12 cellular contexts compared by ENCODE assay signal in the genomic region with DNA sequence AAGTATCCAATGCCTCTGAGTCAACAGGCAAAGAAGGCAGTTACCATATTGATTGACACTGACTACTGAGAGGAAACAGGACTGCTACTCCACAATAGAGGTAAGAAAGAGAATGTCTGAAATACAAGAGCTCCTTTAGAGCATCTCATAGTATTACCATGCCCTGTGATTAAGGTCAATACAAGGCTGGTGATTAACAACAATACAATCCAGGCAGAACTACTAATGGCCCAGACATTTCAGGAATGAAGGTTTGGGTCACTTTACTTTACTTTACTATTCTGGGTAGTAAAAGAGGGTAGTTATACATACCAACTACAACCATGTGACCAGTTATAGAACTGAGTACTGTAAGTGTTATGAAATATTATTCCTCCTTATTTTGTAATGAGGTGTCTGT. TPM values are rescaled to one million over a fixed set of nuclear protein-coding genes. Genes with fewer than 3 reads are reported as not detected.
DNase-seq lines count a peak whose midpoint lies in the region; TF ChIP-seq lines count a peak whose summit lies in the region.
"Had no signal": no experiment of that assay in that cellular context is flagged by ENCODE, and none has a peak within 500 bp of the region (broad histone marks: within the 10 kb centered on the region; RNA-seq: fewer than 3 reads in every experiment).

No MANE protein-coding gene starts in this region.

- no peaks in the 10 kb centered on the region for H3K9me2 ChIP-seq in PC-9 (ENCODE audit: insufficient read depth)

- no peaks in the 10 kb centered on the region for H4K20me1 ChIP-seq in PC-9 (ENCODE audit: insufficient read depth)

- peak overlapping the region; percentile 32; the same call in 1 of the 2 replicates for H3K27ac ChIP-seq in PC-9

- POLR2A ChIA-PET in PC-9 (lab: Charles Lee; ENCODE audit: unreplicated experiment) = interaction anchor here (0.6 kb wide), 1 partner anchor 312 kb away, joined by 4 read pairs; no protein-coding TSS in a partner anchor

- H3K79me2 ChIP-seq in PC-9 (ENCODE audit: low read depth) = no peaks in the 10 kb centered on the region

- intact Hi-C loops in PC-9 (cut with micrococcal nuclease; ENCODE audit: unreplicated experiment) = loop anchor here (5.0 kb wide), 1 partner anchor 42 kb away; the partner anchor contains the start of gene BRWD3

- no peaks in the 10 kb centered on the region for H3K36me3 ChIP-seq in PC-9 (ENCODE audit: low read depth)

- H3K4me1 ChIP-seq in PC-9 (replicated peaks; ENCODE audit: insufficient read depth) = peaks cover 14% of the 10 kb centered on the region

- BruUV-seq in PC-9 (replicated peaks; lab: Mats Ljungman, UMichigan) = no TSS peak

- no peak overlapping the region for H2AFZ ChIP-seq in PC-9

- TF ChIP-seq CTCF in PC-9 (conservative IDR thresholded peaks at IDR 0.05) = no peak
- TF ChIP-seq CTCF in epithelial cell of proximal tubule (conservative IDR thresholded peaks at IDR 0.05; ENCODE audit: low read depth, low read length) = no peak

- DNase-seq in GM04503 (ENCODE audit: low read depth) = peak; percentile 75
- peak; percentile 0 to 63 for DNase-seq in PC-9
- peak; percentile 73 for DNase-seq in epithelial cell of proximal tubule (ENCODE audit: low read depth)
- DNase-seq in renal cortical epithelial cell (ENCODE audit: low read depth) = peak; percentile 90
- no peak for DNase-seq in NK-92 treated with Interleukin-12 subunit alpha and Interleukin-12 subunit beta, amount 100 ng/mL, for 24 hours (lab: John Stamatoyannopoulos, UW)
- DNase-seq in NCI-H128 (lab: John Stamatoyannopoulos, UW; ENCODE audit: unreplicated experiment) = no peak
- no peak for DNase-seq in stimulated activated CD4-positive, alpha-beta T cell treated with anti-CD3 and anti-CD28 coated beads, Interleukin-15, amount 100 ng/mL, for 24 hours
- DNase-seq in NCI-H82 (lab: John Stamatoyannopoulos, UW) = no peak
- DNase-seq: activated CD8-positive, alpha-beta T cell treated with anti-CD3 and anti-CD28 coated beads, Interleukin-2, amount 10 ng/mL, durations not matched to agents 7 days and 5 days; islet precursor cell; KG1; NCI-H446 had no signal

- no peaks in the 10 kb centered on the region for H3K27me3 ChIP-seq in PC-9 (ENCODE audit: insufficient read depth, low read depth)

- H3K4me3 ChIP-seq in PC-9 = no peak overlapping the region
- H3K4me3 ChIP-seq in epithelial cell of proximal tubule (ENCODE audit: low read depth, low read length) = no peak overlapping the region

- CTCF ChIA-PET in PC-9 (lab: Charles Lee) = no interaction called here

- H3F3A ChIP-seq in PC-9 (ENCODE audit: insufficient read depth, low read depth) = no peaks in the 10 kb centered on the region; the same call in 1 of the 2 replicates

- no peaks in the 10 kb centered on the region; the same call in 1 of the 2 replicates for H3K9me3 ChIP-seq in PC-9 (ENCODE audit: insufficient read depth, low read depth)

- H3K4me2 ChIP-seq in PC-9 = 0 out of 2 replicates have a peak overlapping the region, but pooled peaks have one; percentile 10

RNA-seq across cellular contexts. Expression of gene BRWD3, which starts 44.5 kb away (rescaled TPM):
- total RNA-seq in PC-9 (2021) = 34.3 and 34.4 TPM in 2 replicates
- total RNA-seq in epithelial cell of proximal tubule = 4.1 and 6.6 TPM in 2 replicates
- 9.4 and 25.6 TPM in 2 replicates for total RNA-seq in renal cortical epithelial cell

Comparison
In these comparisons a context has a peak if more than half of its experiments do, and no peak if none do; other contexts are left out.
1. DNase-seq: peak in GM04503 (single experiment), PC-9 (2 of 2), epithelial cell of proximal tubule (single experiment) and renal cortical epithelial cell (single experiment); none in NK-92 treated with Interleukin-12 subunit alpha and Interleukin-12 subunit beta, amount 100 ng/mL, for 24 hours (single experiment), NCI-H128 (single experiment), stimulated activated CD4-positive, alpha-beta T cell treated with anti-CD3 and anti-CD28 coated beads, Interleukin-15, amount 100 ng/mL, for 24 hours (single experiment) and NCI-H82 (single experiment).